ENCODE assay signal across 1 cellular context in genomic region chr7:44196450-44196872, GRCh38.
TF ChIP-seq lines count a peak whose summit lies in the region.

No MANE protein-coding gene starts in this region.

TF ChIP-seq in H1, 55 proteins besides CTCF, POLR2A, EP300 and RAD21:
- TF ChIP-seq CHD2 (IDR thresholded peaks at IDR 0.05; ENCODE audit: low read length) (no peak), CTBP2 (IDR thresholded peaks at IDR 0.05; ENCODE audit: borderline replicate concordance, insufficient read depth, insufficient read length, low read length) (no peak), RFX5 (IDR thresholded peaks at IDR 0.05; ENCODE audit: borderline replicate concordance, low read depth, low read length) (no peak), EZH2 (IDR thresholded peaks at IDR 0.05; ENCODE audit: low read depth, low read length, severe bottlenecking) (no peak), PHF8 (conservative IDR thresholded peaks at IDR 0.05; ENCODE audit: low read depth, low read length) (no peak), GTF2F1 (IDR thresholded peaks at IDR 0.05; ENCODE audit: borderline replicate concordance, low read depth, low read length) (no peak), GABPA (IDR thresholded peaks at IDR 0.05; ENCODE audit: borderline replicate concordance, insufficient read depth, low read length) (no peak), JUND (IDR thresholded peaks at IDR 0.05; ENCODE audit: low read length) (no peak), HDAC2 (IDR thresholded peaks at IDR 0.05; ENCODE audit: borderline replicate concordance in 1 of 2, low read depth in 2 of 2, low read length in 2 of 2) (no peak), KDM4A (IDR thresholded peaks at IDR 0.05; ENCODE audit: low read depth, low read length, severe bottlenecking) (no peak), BRCA1 (IDR thresholded peaks at IDR 0.05; ENCODE audit: low read depth, low read length) (no peak), CREB1 (IDR thresholded peaks at IDR 0.05) (no peak), SIRT6 (IDR thresholded peaks at IDR 0.05; ENCODE audit: low read length) (no peak), BCL11A (IDR thresholded peaks at IDR 0.05; ENCODE audit: low read depth in 2 of 2, low read length in 2 of 2) (no peak), JUN (IDR thresholded peaks at IDR 0.05; ENCODE audit: low read depth, low read length) (no peak), USF2 (IDR thresholded peaks at IDR 0.05; ENCODE audit: low read length) (no peak), ATF3 (IDR thresholded peaks at IDR 0.05; ENCODE audit: insufficient read depth, low read depth, low read length) (no peak), TBP (IDR thresholded peaks at IDR 0.05; ENCODE audit: low read depth, low read length) (no peak)
TF ChIP-seq in H1: peak in this region for 0.
